In the genomic region with DNA sequence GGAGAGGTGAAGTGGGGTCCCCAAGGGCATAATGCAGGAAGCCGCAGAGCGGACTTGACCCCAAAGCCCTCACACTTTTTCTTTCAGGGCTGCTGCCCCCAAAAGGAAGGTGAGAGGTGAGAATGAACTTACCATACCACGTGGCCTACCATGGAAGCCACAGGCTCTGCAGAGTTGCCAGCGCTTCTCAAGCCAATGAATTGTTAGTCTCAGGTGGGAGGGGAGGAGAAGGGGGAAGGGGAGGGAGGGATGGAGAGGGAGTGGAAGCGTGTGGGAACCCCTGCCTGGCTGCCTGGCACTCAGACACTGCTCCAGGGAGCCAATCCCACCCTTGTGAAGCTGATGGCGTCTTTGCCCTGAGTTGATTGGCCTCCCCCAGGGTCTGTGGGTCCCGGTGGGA, we compare ENCODE assay signal across 1 cellular context.
TF ChIP-seq lines count a peak whose summit lies in the region.

No MANE protein-coding gene starts in this region.

TF ChIP-seq in H1, 55 proteins besides CTCF, POLR2A, EP300 and RAD21 (continued from another document):
- TF ChIP-seq, protein P1, sequence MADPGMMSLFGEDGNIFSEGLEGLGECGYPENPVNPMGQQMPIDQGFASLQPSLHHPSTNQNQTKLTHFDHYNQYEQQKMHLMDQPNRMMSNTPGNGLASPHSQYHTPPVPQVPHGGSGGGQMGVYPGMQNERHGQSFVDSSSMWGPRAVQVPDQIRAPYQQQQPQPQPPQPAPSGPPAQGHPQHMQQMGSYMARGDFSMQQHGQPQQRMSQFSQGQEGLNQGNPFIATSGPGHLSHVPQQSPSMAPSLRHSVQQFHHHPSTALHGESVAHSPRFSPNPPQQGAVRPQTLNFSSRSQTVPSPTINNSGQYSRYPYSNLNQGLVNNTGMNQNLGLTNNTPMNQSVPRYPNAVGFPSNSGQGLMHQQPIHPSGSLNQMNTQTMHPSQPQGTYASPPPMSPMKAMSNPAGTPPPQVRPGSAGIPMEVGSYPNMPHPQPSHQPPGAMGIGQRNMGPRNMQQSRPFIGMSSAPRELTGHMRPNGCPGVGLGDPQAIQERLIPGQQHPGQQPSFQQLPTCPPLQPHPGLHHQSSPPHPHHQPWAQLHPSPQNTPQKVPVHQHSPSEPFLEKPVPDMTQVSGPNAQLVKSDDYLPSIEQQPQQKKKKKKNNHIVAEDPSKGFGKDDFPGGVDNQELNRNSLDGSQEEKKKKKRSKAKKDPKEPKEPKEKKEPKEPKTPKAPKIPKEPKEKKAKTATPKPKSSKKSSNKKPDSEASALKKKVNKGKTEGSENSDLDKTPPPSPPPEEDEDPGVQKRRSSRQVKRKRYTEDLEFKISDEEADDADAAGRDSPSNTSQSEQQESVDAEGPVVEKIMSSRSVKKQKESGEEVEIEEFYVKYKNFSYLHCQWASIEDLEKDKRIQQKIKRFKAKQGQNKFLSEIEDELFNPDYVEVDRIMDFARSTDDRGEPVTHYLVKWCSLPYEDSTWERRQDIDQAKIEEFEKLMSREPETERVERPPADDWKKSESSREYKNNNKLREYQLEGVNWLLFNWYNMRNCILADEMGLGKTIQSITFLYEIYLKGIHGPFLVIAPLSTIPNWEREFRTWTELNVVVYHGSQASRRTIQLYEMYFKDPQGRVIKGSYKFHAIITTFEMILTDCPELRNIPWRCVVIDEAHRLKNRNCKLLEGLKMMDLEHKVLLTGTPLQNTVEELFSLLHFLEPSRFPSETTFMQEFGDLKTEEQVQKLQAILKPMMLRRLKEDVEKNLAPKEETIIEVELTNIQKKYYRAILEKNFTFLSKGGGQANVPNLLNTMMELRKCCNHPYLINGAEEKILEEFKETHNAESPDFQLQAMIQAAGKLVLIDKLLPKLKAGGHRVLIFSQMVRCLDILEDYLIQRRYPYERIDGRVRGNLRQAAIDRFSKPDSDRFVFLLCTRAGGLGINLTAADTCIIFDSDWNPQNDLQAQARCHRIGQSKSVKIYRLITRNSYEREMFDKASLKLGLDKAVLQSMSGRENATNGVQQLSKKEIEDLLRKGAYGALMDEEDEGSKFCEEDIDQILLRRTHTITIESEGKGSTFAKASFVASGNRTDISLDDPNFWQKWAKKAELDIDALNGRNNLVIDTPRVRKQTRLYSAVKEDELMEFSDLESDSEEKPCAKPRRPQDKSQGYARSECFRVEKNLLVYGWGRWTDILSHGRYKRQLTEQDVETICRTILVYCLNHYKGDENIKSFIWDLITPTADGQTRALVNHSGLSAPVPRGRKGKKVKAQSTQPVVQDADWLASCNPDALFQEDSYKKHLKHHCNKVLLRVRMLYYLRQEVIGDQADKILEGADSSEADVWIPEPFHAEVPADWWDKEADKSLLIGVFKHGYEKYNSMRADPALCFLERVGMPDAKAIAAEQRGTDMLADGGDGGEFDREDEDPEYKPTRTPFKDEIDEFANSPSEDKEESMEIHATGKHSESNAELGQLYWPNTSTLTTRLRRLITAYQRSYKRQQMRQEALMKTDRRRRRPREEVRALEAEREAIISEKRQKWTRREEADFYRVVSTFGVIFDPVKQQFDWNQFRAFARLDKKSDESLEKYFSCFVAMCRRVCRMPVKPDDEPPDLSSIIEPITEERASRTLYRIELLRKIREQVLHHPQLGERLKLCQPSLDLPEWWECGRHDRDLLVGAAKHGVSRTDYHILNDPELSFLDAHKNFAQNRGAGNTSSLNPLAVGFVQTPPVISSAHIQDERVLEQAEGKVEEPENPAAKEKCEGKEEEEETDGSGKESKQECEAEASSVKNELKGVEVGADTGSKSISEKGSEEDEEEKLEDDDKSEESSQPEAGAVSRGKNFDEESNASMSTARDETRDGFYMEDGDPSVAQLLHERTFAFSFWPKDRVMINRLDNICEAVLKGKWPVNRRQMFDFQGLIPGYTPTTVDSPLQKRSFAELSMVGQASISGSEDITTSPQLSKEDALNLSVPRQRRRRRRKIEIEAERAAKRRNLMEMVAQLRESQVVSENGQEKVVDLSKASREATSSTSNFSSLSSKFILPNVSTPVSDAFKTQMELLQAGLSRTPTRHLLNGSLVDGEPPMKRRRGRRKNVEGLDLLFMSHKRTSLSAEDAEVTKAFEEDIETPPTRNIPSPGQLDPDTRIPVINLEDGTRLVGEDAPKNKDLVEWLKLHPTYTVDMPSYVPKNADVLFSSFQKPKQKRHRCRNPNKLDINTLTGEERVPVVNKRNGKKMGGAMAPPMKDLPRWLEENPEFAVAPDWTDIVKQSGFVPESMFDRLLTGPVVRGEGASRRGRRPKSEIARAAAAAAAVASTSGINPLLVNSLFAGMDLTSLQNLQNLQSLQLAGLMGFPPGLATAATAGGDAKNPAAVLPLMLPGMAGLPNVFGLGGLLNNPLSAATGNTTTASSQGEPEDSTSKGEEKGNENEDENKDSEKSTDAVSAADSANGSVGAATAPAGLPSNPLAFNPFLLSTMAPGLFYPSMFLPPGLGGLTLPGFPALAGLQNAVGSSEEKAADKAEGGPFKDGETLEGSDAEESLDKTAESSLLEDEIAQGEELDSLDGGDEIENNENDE (IDR thresholded peaks at IDR 0.05; ENCODE audit: insufficient replicate concordance, low read length), result no peak
- no peak for TF ChIP-seq CTBP2 (IDR thresholded peaks at IDR 0.05; ENCODE audit: borderline replicate concordance, insufficient read depth, insufficient read length, low read length)
- TF ChIP-seq KDM1A (IDR thresholded peaks at IDR 0.05; ENCODE audit: borderline replicate concordance, low read length), result no peak
- TF ChIP-seq USF2 (IDR thresholded peaks at IDR 0.05; ENCODE audit: low read length), result no peak
- no peak for TF ChIP-seq TAF7 (optimal IDR thresholded peaks at IDR 0.05; ENCODE audit: borderline replicate concordance, low read depth, low read length)
- TF ChIP-seq, protein P2, sequence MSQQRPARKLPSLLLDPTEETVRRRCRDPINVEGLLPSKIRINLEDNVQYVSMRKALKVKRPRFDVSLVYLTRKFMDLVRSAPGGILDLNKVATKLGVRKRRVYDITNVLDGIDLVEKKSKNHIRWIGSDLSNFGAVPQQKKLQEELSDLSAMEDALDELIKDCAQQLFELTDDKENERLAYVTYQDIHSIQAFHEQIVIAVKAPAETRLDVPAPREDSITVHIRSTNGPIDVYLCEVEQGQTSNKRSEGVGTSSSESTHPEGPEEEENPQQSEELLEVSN (IDR thresholded peaks at IDR 0.05), result no peak
- no peak for TF ChIP-seq POLR2AphosphoS5 (IDR thresholded peaks at IDR 0.05; ENCODE audit: low read depth, low read length)
